1 cellular context compared by ENCODE assay signal in the genomic region with DNA sequence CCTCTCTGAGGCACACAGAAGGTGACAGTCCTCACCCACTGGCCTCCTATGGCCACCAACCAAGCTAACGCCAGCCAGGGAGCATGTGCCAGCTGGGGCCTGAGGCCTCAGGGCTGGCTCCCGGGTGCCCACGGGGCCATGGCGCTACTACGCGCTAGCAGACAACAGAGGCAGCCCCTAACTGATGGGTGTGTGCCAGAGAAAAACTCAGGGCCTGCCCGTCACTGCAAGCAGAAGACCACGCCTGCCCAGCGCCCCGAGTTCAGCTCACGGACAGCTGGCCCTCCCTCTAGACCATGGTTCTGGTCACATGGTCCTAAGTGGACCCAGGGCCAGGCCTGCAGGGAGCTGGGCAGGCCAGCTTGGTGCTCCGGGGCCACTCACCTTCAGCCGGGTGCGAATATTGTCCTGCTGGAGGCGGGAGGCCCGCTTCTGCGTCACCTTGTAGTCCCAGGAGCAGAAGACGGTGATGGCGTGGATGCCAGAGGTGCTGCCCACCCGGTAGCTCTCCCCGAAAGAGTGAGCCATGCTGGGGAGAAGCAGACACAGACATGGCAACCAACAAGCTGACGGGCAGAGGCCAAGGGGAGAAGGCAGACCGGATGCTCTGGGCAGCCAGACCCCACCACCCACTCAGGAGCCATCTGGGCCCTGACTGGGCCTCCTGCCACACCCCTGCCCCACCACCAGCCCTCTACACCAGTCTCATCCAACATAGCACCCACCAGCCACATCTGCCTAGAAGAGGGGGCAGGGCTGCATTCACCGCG.
TF ChIP-seq lines count a peak whose summit lies in the region.

No MANE protein-coding gene starts in this region.

TF ChIP-seq in SK-N-SH, 30 proteins besides CTCF, POLR2A, EP300 and RAD21:
- TF ChIP-seq, protein P1, sequence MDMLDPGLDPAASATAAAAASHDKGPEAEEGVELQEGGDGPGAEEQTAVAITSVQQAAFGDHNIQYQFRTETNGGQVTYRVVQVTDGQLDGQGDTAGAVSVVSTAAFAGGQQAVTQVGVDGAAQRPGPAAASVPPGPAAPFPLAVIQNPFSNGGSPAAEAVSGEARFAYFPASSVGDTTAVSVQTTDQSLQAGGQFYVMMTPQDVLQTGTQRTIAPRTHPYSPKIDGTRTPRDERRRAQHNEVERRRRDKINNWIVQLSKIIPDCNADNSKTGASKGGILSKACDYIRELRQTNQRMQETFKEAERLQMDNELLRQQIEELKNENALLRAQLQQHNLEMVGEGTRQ (IDR thresholded peaks at IDR 0.05; ENCODE audit: borderline replicate concordance, low read depth, low read length): no peak
- TF ChIP-seq, protein P2, sequence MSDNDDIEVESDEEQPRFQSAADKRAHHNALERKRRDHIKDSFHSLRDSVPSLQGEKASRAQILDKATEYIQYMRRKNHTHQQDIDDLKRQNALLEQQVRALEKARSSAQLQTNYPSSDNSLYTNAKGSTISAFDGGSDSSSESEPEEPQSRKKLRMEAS (IDR thresholded peaks at IDR 0.05; ENCODE audit: low read depth): no peak
- TF ChIP-seq EZH2phosphoT487 (IDR thresholded peaks at IDR 0.05; ENCODE audit: borderline replicate concordance, low read depth) (no peak), TCF12 (IDR thresholded peaks at IDR 0.05) (no peak), TEAD4 (IDR thresholded peaks at IDR 0.05; ENCODE audit: borderline replicate concordance, insufficient read depth) (no peak), SMC3 (IDR thresholded peaks at IDR 0.05; ENCODE audit: low read depth, low read length) (no peak), RFX5 (IDR thresholded peaks at IDR 0.05; ENCODE audit: low read length) (no peak), TAF1 (IDR thresholded peaks at IDR 0.05; ENCODE audit: borderline replicate concordance, low read depth, low read length) (no peak), YY1 (IDR thresholded peaks at IDR 0.05; ENCODE audit: low read depth) (no peak), RCOR1 (IDR thresholded peaks at IDR 0.05; ENCODE audit: low read length) (no peak), FOSL2 (IDR thresholded peaks at IDR 0.05; ENCODE audit: borderline replicate concordance, low read depth) (no peak), MEF2A (IDR thresholded peaks at IDR 0.05; ENCODE audit: borderline replicate concordance, low read depth) (no peak), NFIC (IDR thresholded peaks at IDR 0.05; ENCODE audit: borderline replicate concordance) (no peak), MXI1 (IDR thresholded peaks at IDR 0.05; ENCODE audit: low read depth, low read length) (no peak), GABPA (IDR thresholded peaks at IDR 0.05; ENCODE audit: low read depth) (no peak), GATA2 (CRISPR knock-in tag; IDR thresholded peaks at IDR 0.05) (no peak)
- TF ChIP-seq, protein P3, sequence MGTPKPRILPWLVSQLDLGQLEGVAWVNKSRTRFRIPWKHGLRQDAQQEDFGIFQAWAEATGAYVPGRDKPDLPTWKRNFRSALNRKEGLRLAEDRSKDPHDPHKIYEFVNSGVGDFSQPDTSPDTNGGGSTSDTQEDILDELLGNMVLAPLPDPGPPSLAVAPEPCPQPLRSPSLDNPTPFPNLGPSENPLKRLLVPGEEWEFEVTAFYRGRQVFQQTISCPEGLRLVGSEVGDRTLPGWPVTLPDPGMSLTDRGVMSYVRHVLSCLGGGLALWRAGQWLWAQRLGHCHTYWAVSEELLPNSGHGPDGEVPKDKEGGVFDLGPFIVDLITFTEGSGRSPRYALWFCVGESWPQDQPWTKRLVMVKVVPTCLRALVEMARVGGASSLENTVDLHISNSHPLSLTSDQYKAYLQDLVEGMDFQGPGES (IDR thresholded peaks at IDR 0.05; ENCODE audit: low read depth, low read length): no peak
- TF ChIP-seq, protein P4, sequence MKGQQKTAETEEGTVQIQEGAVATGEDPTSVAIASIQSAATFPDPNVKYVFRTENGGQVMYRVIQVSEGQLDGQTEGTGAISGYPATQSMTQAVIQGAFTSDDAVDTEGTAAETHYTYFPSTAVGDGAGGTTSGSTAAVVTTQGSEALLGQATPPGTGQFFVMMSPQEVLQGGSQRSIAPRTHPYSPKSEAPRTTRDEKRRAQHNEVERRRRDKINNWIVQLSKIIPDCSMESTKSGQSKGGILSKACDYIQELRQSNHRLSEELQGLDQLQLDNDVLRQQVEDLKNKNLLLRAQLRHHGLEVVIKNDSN (IDR thresholded peaks at IDR 0.05; ENCODE audit: borderline replicate concordance, low read depth): no peak
